In the genomic region with DNA sequence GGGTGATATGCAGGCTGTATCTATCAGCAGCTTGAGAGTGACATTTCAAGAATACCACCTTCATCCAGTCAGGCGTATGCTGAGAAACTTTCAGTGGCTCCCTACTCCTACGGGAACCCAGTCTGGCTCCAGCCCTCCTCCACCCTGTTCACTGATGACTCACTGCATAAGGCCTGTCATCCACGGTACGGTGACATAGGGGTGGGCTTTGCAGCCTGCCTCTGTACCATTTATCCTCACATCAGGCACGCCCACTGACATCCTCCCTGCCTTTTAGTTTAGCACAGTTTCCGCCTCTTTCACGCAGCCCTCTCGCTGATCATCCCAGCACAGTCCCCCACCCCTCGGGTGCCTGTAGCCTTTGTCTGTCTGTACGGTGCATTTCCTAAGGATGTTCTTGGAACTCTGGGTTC, we compare ENCODE assay signal across 9 cellular contexts. TPM values are rescaled to one million over a fixed set of nuclear protein-coding genes. Genes with fewer than 3 reads are reported as not detected.
DNase-seq lines count a peak whose midpoint lies in the region; ATAC-seq and TF ChIP-seq lines count a peak whose summit lies in the region.
"Had no signal": no experiment of that assay in that cellular context is flagged by ENCODE, and none has a peak within 500 bp of the region (broad histone marks: within the 10 kb centered on the region; RNA-seq: fewer than 3 reads in every experiment).

No MANE protein-coding gene starts in this region.

- no peaks in the 10 kb centered on the region for H4K20me1 ChIP-seq in GM23248 (ENCODE audit: insufficient read depth)
- no peaks in the 10 kb centered on the region; the same call in 1 of the 2 replicates for H4K20me1 ChIP-seq in PC-9 (ENCODE audit: insufficient read depth)

- H3K4me1 ChIP-seq in GM23248 (ENCODE audit: insufficient read depth) (peaks cover 36% of the 10 kb centered on the region), esophagus muscularis mucosa (peaks cover 29 to 42% (median 35%) of the 10 kb centered on the region in 4 donors), PC-9 (replicated peaks; ENCODE audit: insufficient read depth) (0 out of 2 replicates have a peak, but pooled peaks cover 3% of the 10 kb centered on the region)

- H3K9me2 ChIP-seq in GM23248 (ENCODE audit: insufficient read depth) (no peaks in the 10 kb centered on the region), PC-9 (ENCODE audit: insufficient read depth) (no peaks in the 10 kb centered on the region)

- H2AFZ ChIP-seq in GM23248 (no peak overlapping the region), PC-9 (no peak overlapping the region)

- peaks cover 30% of the 10 kb centered on the region for H3K36me3 Mint-ChIP-seq in activated CD8-positive, alpha-beta memory T cell treated with anti-CD3 and anti-CD28 coated beads, Interleukin-2, amount 10 ng/mL, durations not matched to agents 7 days and 5 days

- H3K4me2 ChIP-seq in GM23248 (ENCODE audit: unreplicated experiment) (no peak overlapping the region), PC-9 (no peak overlapping the region)

- peak overlapping the region; percentile 21 for H3K4me3 Mint-ChIP-seq in activated CD8-positive, alpha-beta memory T cell treated with anti-CD3 and anti-CD28 coated beads, Interleukin-2, amount 10 ng/mL, durations not matched to agents 7 days and 5 days

- no peaks in the 10 kb centered on the region for H3K27me3 Mint-ChIP-seq in activated CD8-positive, alpha-beta memory T cell treated with anti-CD3 and anti-CD28 coated beads, Interleukin-2, amount 10 ng/mL, durations not matched to agents 7 days and 5 days

- TF ChIP-seq CTCF in esophagus muscularis mucosa (IDR thresholded peaks at IDR 0.05): no peak
- no peak for TF ChIP-seq CTCF in PC-9 (conservative IDR thresholded peaks at IDR 0.05)

- no peaks in the 10 kb centered on the region for H3K9me3 Mint-ChIP-seq in activated CD8-positive, alpha-beta memory T cell treated with anti-CD3 and anti-CD28 coated beads, Interleukin-2, amount 10 ng/mL, durations not matched to agents 7 days and 5 days (ENCODE audit: low read depth)

- DNase-seq in GM23248: peak; percentile 69
- peak; percentile 78 for DNase-seq in activated CD8-positive, alpha-beta memory T cell treated with anti-CD3 and anti-CD28 coated beads, Interleukin-2, amount 10 ng/mL, durations not matched to agents 7 days and 5 days
- peak; percentile 92 for DNase-seq in esophagus muscularis mucosa (ENCODE audit: extremely low spot score)
- peak; percentile 59 for DNase-seq in stimulated activated CD4-positive, alpha-beta T cell treated with anti-CD3 and anti-CD28 coated beads, Interleukin-4, amount 100 ng/mL, for 1 hour
- no peak for DNase-seq in NK-92 (lab: John Stamatoyannopoulos, UW; ENCODE audit: unreplicated experiment)
- no peak for DNase-seq in NOMO-1 (lab: John Stamatoyannopoulos, UW; ENCODE audit: unreplicated experiment in 2 of 2)
- DNase-seq in PC-9: no peak
- DNase-seq in iPS-NIHi7 (ENCODE audit: extremely low spot score): no peak

- 61 to 66% methylated on average over 10 of the region's 10 CpGs for WGBS in GM23248 (ENCODE audit: low coverage in 1 of 2, low lambda C conversion rate in 2 of 2, missing lambda C conversion rate in 2 of 2), 2 experiments
- WGBS in esophagus muscularis mucosa: 80% methylated on average over 9 of the region's 10 CpGs

- CTCF ChIA-PET in activated CD8-positive, alpha-beta memory T cell treated with anti-CD3 and anti-CD28 coated beads, Interleukin-2, amount 10 ng/mL, durations not matched to agents 7 days and 5 days (lab: Charles Lee): interaction anchor here (1.2 to 4.6 kb wide), 5 partner anchors 10 to 36 kb away, joined by 3 to 64 read pairs (median 5); a partner anchor contains a TSS
- CTCF ChIA-PET in PC-9 (lab: Charles Lee): no interaction called here

- peaks cover 42% of the 10 kb centered on the region for H3K4me1 Mint-ChIP-seq in activated CD8-positive, alpha-beta memory T cell treated with anti-CD3 and anti-CD28 coated beads, Interleukin-2, amount 10 ng/mL, durations not matched to agents 7 days and 5 days

- H3K79me2 ChIP-seq in GM23248 (ENCODE audit: insufficient read depth) (peaks cover 10% of the 10 kb centered on the region; the same call in 1 of the 2 replicates), PC-9 (ENCODE audit: low read depth) (peaks cover 10% of the 10 kb centered on the region)

- H3K27ac ChIP-seq in GM23248: no peak overlapping the region
- no peak overlapping the region for H3K27ac ChIP-seq in esophagus muscularis mucosa (replicated peaks in 1 of 4)
- no peak overlapping the region for H3K27ac ChIP-seq in PC-9
- H3K27ac ChIP-seq: SK-N-MC had no signal

- in situ Hi-C loops in GM23248 (cut with MboI): no loop called here

- H3K9ac ChIP-seq in GM23248: no peak overlapping the region

- no peaks in the 10 kb centered on the region for H3K27me3 ChIP-seq in GM23248 (replicated peaks; ENCODE audit: insufficient read depth)
- no peaks in the 10 kb centered on the region for H3K27me3 ChIP-seq in esophagus muscularis mucosa
- H3K27me3 ChIP-seq in PC-9 (ENCODE audit: insufficient read depth, low read depth): no peaks in the 10 kb centered on the region

- no peak for TF ChIP-seq EP300 in esophagus muscularis mucosa (IDR thresholded peaks at IDR 0.05)

- H3K4me3 ChIP-seq in GM23248 (no peak overlapping the region), esophagus muscularis mucosa (no peak overlapping the region), PC-9 (no peak overlapping the region)
- H3K4me3 ChIP-seq: SK-N-MC had no signal

- H3K36me3 ChIP-seq in GM23248 (ENCODE audit: low read depth) (no peaks in the 10 kb centered on the region), esophagus muscularis mucosa (no peaks in the 10 kb centered on the region), PC-9 (ENCODE audit: low read depth) (peaks cover 4% of the 10 kb centered on the region; the same call in 1 of the 2 replicates)

- H3F3A ChIP-seq in GM23248 (ENCODE audit: insufficient read depth) (peaks cover 34% of the 10 kb centered on the region), PC-9 (ENCODE audit: insufficient read depth, low read depth) (no peaks in the 10 kb centered on the region)

- intact Hi-C loops in esophagus muscularis mucosa (cut with DNase I): no loop called here
- intact Hi-C loops in PC-9 (cut with micrococcal nuclease; ENCODE audit: unreplicated experiment): no loop called here

- no peaks in the 10 kb centered on the region for H3K9me3 ChIP-seq in GM23248 (ENCODE audit: low read depth)
- H3K9me3 ChIP-seq in esophagus muscularis mucosa: no peaks in the 10 kb centered on the region
- H3K9me3 ChIP-seq in PC-9 (ENCODE audit: insufficient read depth, low read depth): no peaks in the 10 kb centered on the region

- TF ChIP-seq POLR2A in esophagus muscularis mucosa (IDR thresholded peaks at IDR 0.05; ENCODE audit: low read depth): no peak

- ATAC-seq in activated CD8-positive, alpha-beta memory T cell treated with anti-CD3 and anti-CD28 coated beads, Interleukin-2, amount 10 ng/mL, durations not matched to agents 7 days and 5 days: peak; percentile 99

- no TSS peak for BruUV-seq in PC-9 (replicated peaks; lab: Mats Ljungman, UMichigan)

- peak overlapping the region; percentile 70 for H3K27ac Mint-ChIP-seq in activated CD8-positive, alpha-beta memory T cell treated with anti-CD3 and anti-CD28 coated beads, Interleukin-2, amount 10 ng/mL, durations not matched to agents 7 days and 5 days

- POLR2A ChIA-PET in PC-9 (lab: Charles Lee; ENCODE audit: unreplicated experiment): no interaction called here

RNA-seq across cellular contexts. Expression of a gene that starts 11.7 kb away (rescaled TPM):
- total RNA-seq in GM23248 (2014; rRNA removed; shearing (Covaris generic)): 12.5 and 15.8 TPM in 2 replicates
- polyA plus RNA-seq in GM23248 (2016; fragmentation: Nextera tagmentation; extraction: Ambion mirVana): 18.7 and 19.7 TPM in 2 replicates
- 10 to 100 TPM; 10.3 to 18.4 TPM for total RNA-seq in activated CD8-positive, alpha-beta memory T cell treated with anti-CD3 and anti-CD28 coated beads, Interleukin-2, amount 10 ng/mL, durations not matched to agents 7 days and 5 days
- total RNA-seq in esophagus muscularis mucosa: 10 to 100 TPM in 1 of 4 donors, 1 to 10 TPM in 3; 4.5 to 12.5 (median 9.4) TPM
- total RNA-seq in PC-9 (2021): 7.8 and 11.1 TPM in 2 replicates

Comparison
In these comparisons a context has a peak if more than half of its experiments do, and no peak if none do; other contexts are left out.
1. DNase-seq: peak in GM23248 (single experiment), activated CD8-positive, alpha-beta memory T cell treated with anti-CD3 and anti-CD28 coated beads, Interleukin-2, amount 10 ng/mL, durations not matched to agents 7 days and 5 days (single experiment), esophagus muscularis mucosa (single experiment) and stimulated activated CD4-positive, alpha-beta T cell treated with anti-CD3 and anti-CD28 coated beads, Interleukin-4, amount 100 ng/mL, for 1 hour (single experiment); none in NK-92 (single experiment), NOMO-1 (0 of 2), PC-9 (0 of 2) and iPS-NIHi7 (single experiment).